ENCODE assay signal across 2 cellular contexts in genomic region chr13:28137556-28137955, GRCh38.
TF ChIP-seq lines count a peak whose summit lies in the region.

No MANE protein-coding gene starts in this region.

TF ChIP-seq in GM12878, 131 proteins besides CTCF, POLR2A, EP300 and RAD21:
- TF ChIP-seq ZBTB4 (CRISPR knock-in tag; IDR thresholded peaks at IDR 0.05): no peak
- no peak for TF ChIP-seq POLR2AphosphoS2 (IDR thresholded peaks at IDR 0.05; ENCODE audit: low read depth, low read length)
- TF ChIP-seq FOXM1 (IDR thresholded peaks at IDR 0.05; ENCODE audit: low read depth, low read length): peak; percentile 27; the same call in 1 of the 2 replicates
- TF ChIP-seq MEF2A (IDR thresholded peaks at IDR 0.05; ENCODE audit: insufficient read depth, low read depth, low read length): no peak
- TF ChIP-seq MXI1 (IDR thresholded peaks at IDR 0.05; ENCODE audit: low read depth, low read length): 0 out of 2 replicates have a peak, but pooled peaks have one; percentile 39
- TF ChIP-seq TCF12 (IDR thresholded peaks at IDR 0.05; ENCODE audit: low read depth, low read length): no peak
- TF ChIP-seq SPI1 (IDR thresholded peaks at IDR 0.05; ENCODE audit: borderline replicate concordance, insufficient read depth, low read depth, low read length): 0 out of 2 replicates have a peak, but pooled peaks have one; percentile 5

TF ChIP-seq in liver, 16 proteins besides CTCF, POLR2A, EP300 and RAD21:
- TF ChIP-seq TAF1 (conservative IDR thresholded peaks at IDR 0.05) (no peak), NR2F2 (IDR thresholded peaks at IDR 0.05) (no peak), FOXA1 (IDR thresholded peaks at IDR 0.05) (no peak), MAX (IDR thresholded peaks at IDR 0.05) (no peak), EGR1 (IDR thresholded peaks at IDR 0.05; ENCODE audit: low read depth in 2 of 2) (no peak), RXRA (IDR thresholded peaks at IDR 0.05) (no peak), REST (IDR thresholded peaks at IDR 0.05) (no peak), SP1 (IDR thresholded peaks at IDR 0.05) (no peak), HNF4A (conservative IDR thresholded peaks at IDR 0.05) (no peak), YY1 (IDR thresholded peaks at IDR 0.05) (no peak), FOXA2 (IDR thresholded peaks at IDR 0.05) (no peak), GABPA (IDR thresholded peaks at IDR 0.05 in 1 of 2, conservative IDR thresholded peaks at IDR 0.05 in 1 of 2) (no peak), HNF4G (IDR thresholded peaks at IDR 0.05) (no peak), ATF3 (IDR thresholded peaks at IDR 0.05) (no peak), JUND (IDR thresholded peaks at IDR 0.05) (no peak), ZBTB33 (IDR thresholded peaks at IDR 0.05) (no peak)
